Comparison of ENCODE assay signal across 24 cellular contexts in the genomic region with DNA sequence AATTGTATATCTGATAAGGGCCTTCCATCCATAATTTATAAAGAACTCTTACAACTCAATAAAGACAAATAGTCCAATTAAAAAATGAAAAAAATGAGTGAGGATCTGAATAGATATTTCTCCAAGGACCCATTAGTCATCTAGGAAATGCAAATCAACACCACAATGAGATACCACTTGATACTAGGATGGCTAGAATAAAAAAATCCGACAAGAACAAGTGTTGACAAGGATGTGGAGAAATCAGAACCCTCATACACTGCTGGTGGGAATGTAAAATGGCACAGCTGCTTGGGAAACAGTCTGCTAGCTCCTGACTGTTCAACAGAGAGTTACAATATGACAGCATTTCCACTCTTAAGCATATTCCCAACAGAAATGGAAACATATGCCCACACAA. TPM values are rescaled to one million over a fixed set of nuclear protein-coding genes. Genes with fewer than 3 reads are reported as not detected.
"Had no signal": no experiment of that assay in that cellular context is flagged by ENCODE, and none has a peak within 500 bp of the region (broad histone marks: within the 10 kb centered on the region; RNA-seq: fewer than 3 reads in every experiment).

No MANE protein-coding gene starts in this region.

- H3K4me2 ChIP-seq: SK-N-SH had no signal

- H3K4me3 Mint-ChIP-seq: IgD-negative memory B cell had no signal

- H3K27me3 ChIP-seq: MG63 had no signal

- DNase-seq: MG63, NCI-H1092, NCI-H1105 treated with DMSO at 0.1 percent for 48 hours, NCI-H1417 treated with DMSO at 0.1 percent for 48 hours, NCI-H146, NCI-H1694 treated with DMSO at 0.1 percent for 48 hours, NCI-H1930, NCI-H2081, NCI-H2107, NCI-H226, NCI-H446, NCI-H510A, NCI-H524 treated with DMSO at 0.1 percent for 48 hours, NCI-H69, NCI-H774, PC-3, SHP77, SK-N-SH, SW 1271 had no signal

- H3K9ac ChIP-seq: SK-N-SH had no signal

- H3K9me3 ChIP-seq: SK-N-SH had no signal

- H3K27ac ChIP-seq: RWPE1 had no signal

- H3K4me3 ChIP-seq: MG63 had no signal

- H3K27me3 Mint-ChIP-seq: IgD-negative memory B cell had no signal

- ATAC-seq: Panc1, PC-3 had no signal

- H3K36me3 ChIP-seq: MG63 had no signal

- H3K9me2 ChIP-seq: SK-N-SH had no signal

RNA-seq across cellular contexts. Expression of gene ALOX5, which starts 24.6 kb away (rescaled TPM):
- total RNA-seq: HT1080, SK-MEL-5 had no signal
- polyA plus RNA-seq: SK-N-SH had no signal
